ENCODE assay signal across 1 cellular context in genomic region chr22:37675930-37676571, GRCh38.
TF ChIP-seq lines count a peak whose summit lies in the region.

No MANE protein-coding gene starts in this region.

TF ChIP-seq in H1, 55 proteins besides CTCF, POLR2A, EP300 and RAD21:
- no peak for TF ChIP-seq ATF2 (IDR thresholded peaks at IDR 0.05; ENCODE audit: low read length)
- TF ChIP-seq NRF1 (IDR thresholded peaks at IDR 0.05; ENCODE audit: low read depth, low read length): no peak
- no peak for TF ChIP-seq ASH2L (IDR thresholded peaks at IDR 0.05; ENCODE audit: low read length)
- TF ChIP-seq CREB1 (IDR thresholded peaks at IDR 0.05): no peak
- no peak for TF ChIP-seq CEBPB (IDR thresholded peaks at IDR 0.05; ENCODE audit: low read depth, low read length)
- TF ChIP-seq POLR2AphosphoS5 (IDR thresholded peaks at IDR 0.05; ENCODE audit: low read depth, low read length): no peak
TF ChIP-seq in H1: peak in this region for 0.
